ENCODE assay signal across 29 cellular contexts in the genomic region with DNA sequence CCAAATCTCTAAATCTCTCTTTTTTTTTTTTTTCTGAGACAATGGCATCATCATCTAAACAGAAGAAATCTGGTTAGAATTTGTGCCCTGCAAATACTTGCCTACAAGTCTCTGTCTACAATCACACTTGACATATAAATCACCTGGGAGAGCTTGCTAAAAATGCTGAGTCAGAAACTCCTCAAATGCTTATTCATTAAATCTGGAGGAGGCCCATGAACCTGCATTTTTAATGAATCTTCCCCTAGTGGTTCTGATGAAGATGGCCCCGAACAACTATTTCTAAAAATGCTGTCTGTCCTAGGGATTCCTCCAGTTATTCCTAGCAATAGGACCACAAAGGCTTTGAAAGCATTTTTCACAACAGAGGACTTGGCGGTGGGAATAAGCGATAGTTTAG. TPM values are rescaled to one million over a fixed set of nuclear protein-coding genes. Genes with fewer than 3 reads are reported as not detected.
DNase-seq lines count a peak whose midpoint lies in the region; ATAC-seq, FAIRE-seq and TF ChIP-seq lines count a peak whose summit lies in the region.
"Had no signal": no experiment of that assay in that cellular context is flagged by ENCODE, and none has a peak within 500 bp of the region (broad histone marks: within the 10 kb centered on the region; RNA-seq: fewer than 3 reads in every experiment).

No MANE protein-coding gene starts in this region.

- H3K4me1 ChIP-seq in A549: no peaks in the 10 kb centered on the region
- H3K4me1 ChIP-seq: right atrium auricular region, spleen had no signal

- in situ Hi-C loops in Caki2 (cut with HindIII; ENCODE audit: low pct_unique_long_range_greater_than_20kb, low sequenced_read_pairs): no loop called here

- no peak for TF ChIP-seq POLR2A in A549 (IDR thresholded peaks at IDR 0.05; ENCODE audit: low read length)

- H3K4me1 Mint-ChIP-seq in brain: peaks cover 39% of the 10 kb centered on the region
- peaks cover 28% of the 10 kb centered on the region for H3K4me1 Mint-ChIP-seq in mesothelial cell of epicardium

- H3K9me3 Mint-ChIP-seq in brain (no peaks in the 10 kb centered on the region), mesothelial cell of epicardium (no peaks in the 10 kb centered on the region)
- H3K9me3 Mint-ChIP-seq: natural killer cell treated with Interleukin-12 subunit alpha and Interleukin-12 subunit beta and Interleukin-15 and Interleukin-18, amount 100 ng/mL, for 72 hours; T-helper 1 cell treated with Interleukin-12 subunit alpha and Interleukin-12 subunit beta and Interleukin-4 antibody, amounts not matched to agents 30 μg/mL and 1 μg/mL, for 36 hours had no signal

- no peak overlapping the region for H3K27ac ChIP-seq in A549
- H3K27ac ChIP-seq: C4-2B, right atrium auricular region, SJCRH30, spleen had no signal

- no peaks in the 10 kb centered on the region for H3K27me3 Mint-ChIP-seq in brain
- H3K27me3 Mint-ChIP-seq in mesothelial cell of epicardium (ENCODE audit: low read depth): no peaks in the 10 kb centered on the region

- ATAC-seq in A549 (no peak), GM18907 (IDR thresholded peaks at IDR 0.05; ENCODE audit: unreplicated experiment) (no peak)
- ATAC-seq: GM12878; natural killer cell treated with Interleukin-12 subunit alpha and Interleukin-12 subunit beta and Interleukin-15 and Interleukin-18, amount 100 ng/mL, for 72 hours had no signal

- H3K9me3 ChIP-seq in A549: no peaks in the 10 kb centered on the region
- H3K9me3 ChIP-seq: right atrium auricular region, SJCRH30, spleen had no signal

- FAIRE-seq in A549 (lab: Jason Lieb, UNC): no peak
- FAIRE-seq: endothelial cell of umbilical vein, GM12878 had no signal

- H3K36me3 Mint-ChIP-seq in brain (no peaks in the 10 kb centered on the region), mesothelial cell of epicardium (no peaks in the 10 kb centered on the region)
- H3K36me3 Mint-ChIP-seq: natural killer cell treated with Interleukin-12 subunit alpha and Interleukin-12 subunit beta and Interleukin-15 and Interleukin-18, amount 100 ng/mL, for 72 hours had no signal

- TF ChIP-seq EP300 in A549 (IDR thresholded peaks at IDR 0.05): no peak

- no peak overlapping the region for H3K4me3 ChIP-seq in A549
- H3K4me3 ChIP-seq: GM12878, right atrium auricular region, SJCRH30, spleen had no signal

- TF ChIP-seq RAD21 in A549 (conservative IDR thresholded peaks at IDR 0.05 in 1 of 2, IDR thresholded peaks at IDR 0.05 in 1 of 2): no peak

- WGBS in A549 (ENCODE audit: missing lambda C conversion rate): 69% methylated on average over 3 of the region's 3 CpGs

- H3K4me3 Mint-ChIP-seq in brain (peak overlapping the region in 3 of 5 experiments; percentile 34 to 81 (median 43)), mesothelial cell of epicardium (no peak overlapping the region)
- H3K4me3 Mint-ChIP-seq: HFFc6; natural killer cell treated with Interleukin-12 subunit alpha and Interleukin-12 subunit beta and Interleukin-15 and Interleukin-18, amount 100 ng/mL, for 72 hours; T-helper 1 cell treated with Interleukin-12 subunit alpha and Interleukin-12 subunit beta and Interleukin-4 antibody, amounts not matched to agents 30 μg/mL and 1 μg/mL, for 36 hours had no signal

- TF ChIP-seq CTCF in A549 (IDR thresholded peaks at IDR 0.05) (no peak), brain (conservative IDR thresholded peaks at IDR 0.05) (no peak), mesothelial cell of epicardium (IDR thresholded peaks at IDR 0.05; ENCODE audit: unreplicated experiment) (no peak)

- no peak overlapping the region for H3K4me2 ChIP-seq in A549

- DNase-seq in A549 (ENCODE audit: low read depth in 1 of 2, low spot score in 1 of 2) (no peak), Caki2 (ENCODE audit: low read depth) (peak; percentile 5), mesothelial cell of epicardium (ENCODE audit: low spot score in 2 of 2, unreplicated experiment in 2 of 2) (no peak), NCI-H1092 (lab: John Stamatoyannopoulos, UW) (no peak)
- DNase-seq in stimulated activated CD4-positive, alpha-beta T cell treated with anti-CD3 and anti-CD28 coated beads, Interleukin-15, amount 100 ng/mL, for 24 hours: no peak
- DNase-seq: activated CD4-positive, alpha-beta T cell treated with anti-CD3 and anti-CD28 coated beads for 4 hours; activated CD8-positive, alpha-beta memory T cell treated with anti-CD3 and anti-CD28 coated beads for 24 hours; activated gamma-delta T cell; Calu3; EL; HFFc6; islet precursor cell; Kasumi-1; NCI-H1694 treated with DMSO at 0.1 percent for 48 hours; NCI-H2171 treated with DMSO at 0.1 percent for 48 hours; NCI-H526; SJCRH30; spleen; stimulated activated CD4-positive, alpha-beta T cell treated with anti-CD3 and anti-CD28 coated beads, Interleukin-2, amount 100 ng/mL, for 48 hours; trophoblast cell had no signal

- CTCF ChIA-PET in A549 (lab: Yijun Ruan, JAX): no interaction called here

- POLR2A ChIA-PET in A549 (lab: Yijun Ruan, JAX): no interaction called here

- H3K27ac Mint-ChIP-seq in brain (peak overlapping the region in 4 of 5 experiments; percentile 46 to 87 (median 54)), mesothelial cell of epicardium (peak overlapping the region; percentile 65)
- H3K27ac Mint-ChIP-seq: HFFc6; natural killer cell treated with Interleukin-12 subunit alpha and Interleukin-12 subunit beta and Interleukin-15 and Interleukin-18, amount 100 ng/mL, for 72 hours; T-helper 1 cell treated with Interleukin-12 subunit alpha and Interleukin-12 subunit beta and Interleukin-4 antibody, amounts not matched to agents 30 μg/mL and 1 μg/mL, for 36 hours had no signal

TF ChIP-seq in A549, 52 proteins besides CTCF, POLR2A, EP300 and RAD21:
- TF ChIP-seq MAFK (IDR thresholded peaks at IDR 0.05; ENCODE audit: partially characterized antibody): peak; percentile 84
- TF ChIP-seq, protein P1, sequence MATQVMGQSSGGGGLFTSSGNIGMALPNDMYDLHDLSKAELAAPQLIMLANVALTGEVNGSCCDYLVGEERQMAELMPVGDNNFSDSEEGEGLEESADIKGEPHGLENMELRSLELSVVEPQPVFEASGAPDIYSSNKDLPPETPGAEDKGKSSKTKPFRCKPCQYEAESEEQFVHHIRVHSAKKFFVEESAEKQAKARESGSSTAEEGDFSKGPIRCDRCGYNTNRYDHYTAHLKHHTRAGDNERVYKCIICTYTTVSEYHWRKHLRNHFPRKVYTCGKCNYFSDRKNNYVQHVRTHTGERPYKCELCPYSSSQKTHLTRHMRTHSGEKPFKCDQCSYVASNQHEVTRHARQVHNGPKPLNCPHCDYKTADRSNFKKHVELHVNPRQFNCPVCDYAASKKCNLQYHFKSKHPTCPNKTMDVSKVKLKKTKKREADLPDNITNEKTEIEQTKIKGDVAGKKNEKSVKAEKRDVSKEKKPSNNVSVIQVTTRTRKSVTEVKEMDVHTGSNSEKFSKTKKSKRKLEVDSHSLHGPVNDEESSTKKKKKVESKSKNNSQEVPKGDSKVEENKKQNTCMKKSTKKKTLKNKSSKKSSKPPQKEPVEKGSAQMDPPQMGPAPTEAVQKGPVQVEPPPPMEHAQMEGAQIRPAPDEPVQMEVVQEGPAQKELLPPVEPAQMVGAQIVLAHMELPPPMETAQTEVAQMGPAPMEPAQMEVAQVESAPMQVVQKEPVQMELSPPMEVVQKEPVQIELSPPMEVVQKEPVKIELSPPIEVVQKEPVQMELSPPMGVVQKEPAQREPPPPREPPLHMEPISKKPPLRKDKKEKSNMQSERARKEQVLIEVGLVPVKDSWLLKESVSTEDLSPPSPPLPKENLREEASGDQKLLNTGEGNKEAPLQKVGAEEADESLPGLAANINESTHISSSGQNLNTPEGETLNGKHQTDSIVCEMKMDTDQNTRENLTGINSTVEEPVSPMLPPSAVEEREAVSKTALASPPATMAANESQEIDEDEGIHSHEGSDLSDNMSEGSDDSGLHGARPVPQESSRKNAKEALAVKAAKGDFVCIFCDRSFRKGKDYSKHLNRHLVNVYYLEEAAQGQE (IDR thresholded peaks at IDR 0.05): no peak
- no peak for TF ChIP-seq ZSCAN20 (CRISPR knock-in tag; IDR thresholded peaks at IDR 0.05)
- TF ChIP-seq ZNF302 (CRISPR knock-in tag; IDR thresholded peaks at IDR 0.05): no peak
- TF ChIP-seq, protein P2, sequence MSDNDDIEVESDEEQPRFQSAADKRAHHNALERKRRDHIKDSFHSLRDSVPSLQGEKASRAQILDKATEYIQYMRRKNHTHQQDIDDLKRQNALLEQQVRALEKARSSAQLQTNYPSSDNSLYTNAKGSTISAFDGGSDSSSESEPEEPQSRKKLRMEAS (IDR thresholded peaks at IDR 0.05): no peak
- no peak for TF ChIP-seq JUN (IDR thresholded peaks at IDR 0.05)

RNA-seq across cellular contexts. Expression of a gene that starts 1.6 kb away (rescaled TPM):
- polyA plus RNA-seq in A549 (2011; rRNA removed) (0.08 and 0.25 TPM in 2 replicates), A549 (2017; fragmentation: RNase III; extraction: RNeasy Plus Mini Kit Qiagen cat#74134 plus additional on column Dnase treatment) (0.01 to 0.08 TPM (median 0.05 TPM) in 3 replicates), brain (ENCODE audit: insufficient read depth, low read depth, low replicate concordance) (1.1 TPM)
- polyA plus RNA-seq in A549 (2012; cell fraction: cytosol; rRNA removed): 0.04 and 0.12 TPM in 2 replicates
- 0.01 TPM in 1 of 2 replicates, not detected in the other for polyA plus RNA-seq in A549 (2012; cell fraction: nucleus; rRNA removed)
- 0.04 and 0.15 TPM in 2 replicates for polyA minus RNA-seq in A549 (2011; rRNA and poly(A)+ RNA removed)
- total RNA-seq in Caki2 (2014; rRNA removed; shearing (Covaris generic); ENCODE audit: low replicate concordance): 0.75 and 2.4 TPM in 2 replicates
- total RNA-seq in mesothelial cell of epicardium: 29.1 to 31.2 TPM (median 29.6 TPM) in 3 replicates
- total RNA-seq: endothelial cell of umbilical vein; natural killer cell treated with Interleukin-12 subunit alpha and Interleukin-12 subunit beta and Interleukin-15 and Interleukin-18, amount 100 ng/mL, for 72 hours; RPMI7951 had no signal
- polyA plus RNA-seq: endothelial cell of umbilical vein had no signal
